ENCODE assay signal across 15 cellular contexts in genomic region chr13:26213982-26214381, GRCh38. TPM values are rescaled to one million over a fixed set of nuclear protein-coding genes. Genes with fewer than 3 reads are reported as not detected.
DNase-seq lines count a peak whose midpoint lies in the region; ATAC-seq, FAIRE-seq and TF ChIP-seq lines count a peak whose summit lies in the region.
"Had no signal": no experiment of that assay in that cellular context is flagged by ENCODE, and none has a peak within 500 bp of the region (broad histone marks: within the 10 kb centered on the region; RNA-seq: fewer than 3 reads in every experiment).

No MANE protein-coding gene starts in this region.

- H3K9ac ChIP-seq in HepG2 (ENCODE audit: insufficient read depth, low read depth, low read length): no peak overlapping the region
- H3K9ac ChIP-seq in H1 (replicated peaks in 1 of 4; ENCODE audit: extremely low read depth in 1 of 4, low read depth in 3 of 4, low read length in 3 of 4): no peak overlapping the region
- H3K9ac ChIP-seq: BLaER1 had no signal

- H3K27me3 Mint-ChIP-seq in T-helper 17 cell: no peaks in the 10 kb centered on the region
- H3K27me3 Mint-ChIP-seq: CD4-positive, alpha-beta memory T cell had no signal

- TF ChIP-seq CTCF in HepG2 (CRISPR knock-in tag; IDR thresholded peaks at IDR 0.05) (no peak), right lobe of liver (IDR thresholded peaks at IDR 0.05) (no peak), H1 (IDR thresholded peaks at IDR 0.05; ENCODE audit: control extremely low read depth in 1 of 3, insufficient read depth in 1 of 3, low read depth in 1 of 3, low read length in 3 of 3) (no peak), testis (IDR thresholded peaks at IDR 0.05) (no peak), lower lobe of right lung (IDR thresholded peaks at IDR 0.05) (no peak)

- no peak for ATAC-seq in HepG2
- no peak for ATAC-seq in right lobe of liver
- no peak for ATAC-seq in T-helper 17 cell
- ATAC-seq in lower lobe of right lung: no peak
- ATAC-seq in HG03097 (IDR thresholded peaks at IDR 0.05; ENCODE audit: low FRiP score, unreplicated experiment): no peak

- no peak overlapping the region for H3K4me3 Mint-ChIP-seq in T-helper 17 cell
- H3K4me3 Mint-ChIP-seq: CD14-positive monocyte; CD4-positive, alpha-beta memory T cell had no signal

- no TSS peak for BruUV-seq in HepG2 (replicated peaks; lab: Mats Ljungman, UMichigan)

- H3K36me3 ChIP-seq in HepG2 (replicated peaks in 1 of 2; ENCODE audit: control insufficient read depth in 1 of 2, insufficient read depth in 2 of 2, low read length in 2 of 2): peaks cover 10 to 45% of the 10 kb centered on the region in 2 experiments
- H3K36me3 ChIP-seq in right lobe of liver: peaks cover 7 to 75% (median 41%) of the 10 kb centered on the region in 4 donors
- H3K36me3 ChIP-seq in H1 (ENCODE audit: control insufficient read depth in 2 of 4, insufficient read depth in 4 of 4, low read length in 3 of 4): peaks cover 9 to 52% (median 32%) of the 10 kb centered on the region in 4 experiments
- H3K36me3 ChIP-seq in testis (ENCODE audit: low read depth, missing control alignments): no peaks in the 10 kb centered on the region
- peaks cover 96% of the 10 kb centered on the region for H3K36me3 ChIP-seq in lower lobe of right lung

- no peak overlapping the region for H2BK20ac ChIP-seq in H1 (ENCODE audit: low read length)

- POLR2A ChIA-PET in HepG2 (lab: Yijun Ruan, JAX): interaction anchor here (1.5 kb wide), 1 partner anchor 8 kb away, joined by 5 read pairs; the partner anchor contains the start of gene RNF6
- POLR2A ChIA-PET in H1 (lab: Charles Lee; ENCODE audit: partially characterized antibody): no interaction called here

- H3K18ac ChIP-seq in H1 (ENCODE audit: extremely low read depth, low read length): no peak overlapping the region

- no peak overlapping the region for H3K56ac ChIP-seq in H1 (replicated peaks; ENCODE audit: insufficient read length, low read depth, low read length)

- H3K14ac ChIP-seq in H1 (ENCODE audit: insufficient read length): no peak overlapping the region

- CTCF ChIA-PET in HepG2 (lab: Yijun Ruan, JAX; ENCODE audit: low intra/inter-chr PET ratio, low total read pairs) (no interaction called here), H1 (lab: Charles Lee; ENCODE audit: partially characterized antibody) (interaction anchor here (1.8 kb wide), 1 partner anchor 29 kb away, joined by 6 read pairs; no protein-coding TSS in a partner anchor)

- no peak overlapping the region for H2BK15ac ChIP-seq in H1 (ENCODE audit: low read length)

- no peaks in the 10 kb centered on the region for H3K23me2 ChIP-seq in H1 (ENCODE audit: low read depth, low read length)

- no peak overlapping the region for H4K91ac ChIP-seq in H1 (replicated peaks; ENCODE audit: insufficient read length, low read length)

- H3K36me3 Mint-ChIP-seq in T-helper 17 cell (ENCODE audit: low read depth): peaks cover 13% of the 10 kb centered on the region

- no peak for TF ChIP-seq RAD21 in HepG2 (CRISPR knock-in tag; IDR thresholded peaks at IDR 0.05)
- no peak for TF ChIP-seq RAD21 in H1 (IDR thresholded peaks at IDR 0.05 in 1 of 2, conservative IDR thresholded peaks at IDR 0.05 in 1 of 2; ENCODE audit: low read depth in 2 of 2, low read length in 2 of 2)

- H3K4me3 ChIP-seq in HepG2 (replicated peaks in 1 of 3; ENCODE audit: insufficient read depth in 1 of 3, low read depth in 2 of 3, low read length in 3 of 3) (no peak overlapping the region), right lobe of liver (no peak overlapping the region), H1 (ENCODE audit: extremely low read depth in 1 of 4, insufficient read depth in 2 of 4, low read depth in 3 of 4, low read length in 4 of 4) (no peak overlapping the region), testis (no peak overlapping the region), lower lobe of right lung (no peak overlapping the region)
- H3K4me3 ChIP-seq: BLaER1, HAP-1 had no signal

- H3K27me3 ChIP-seq in HepG2 (ENCODE audit: control insufficient read depth in 1 of 2, insufficient read depth in 2 of 2, low read length in 2 of 2) (no peaks in the 10 kb centered on the region), right lobe of liver (no peaks in the 10 kb centered on the region), H1 (replicated peaks in 1 of 4; ENCODE audit: control insufficient read depth in 3 of 4, extremely low read depth in 1 of 4, insufficient read depth in 3 of 4, low read length in 3 of 4) (no peaks in the 10 kb centered on the region), testis (no peaks in the 10 kb centered on the region), lower lobe of right lung (ENCODE audit: low read depth) (no peaks in the 10 kb centered on the region)
- H3K27me3 ChIP-seq: BLaER1 had no signal

- in situ Hi-C loops in HepG2 (cut with HindIII; ENCODE audit: extremely low pct_ligation_motif_present, low pct_unique_long_range_greater_than_20kb): no loop called here

- TF ChIP-seq EP300 in HepG2 (IDR thresholded peaks at IDR 0.05; ENCODE audit: low read depth in 2 of 2, low read length in 2 of 2): no peak
- TF ChIP-seq EP300 in HepG2 (CRISPR knock-in tag; IDR thresholded peaks at IDR 0.05; ENCODE audit: borderline replicate concordance): no peak
- TF ChIP-seq EP300 in H1 (IDR thresholded peaks at IDR 0.05; ENCODE audit: borderline replicate concordance in 1 of 2, low read depth in 2 of 2, low read length in 2 of 2): no peak

- peaks cover 18% of the 10 kb centered on the region for H3K4me1 Mint-ChIP-seq in T-helper 17 cell
- H3K4me1 Mint-ChIP-seq: CD14-positive monocyte had no signal

- H4K8ac ChIP-seq in H1 (ENCODE audit: extremely low read depth, insufficient read depth, low read length): no peak overlapping the region; the same call in 1 of the 2 replicates

- intact Hi-C loops in HepG2 (cut with micrococcal nuclease; ENCODE audit: unreplicated experiment): no loop called here
- intact Hi-C loops in right lobe of liver (cut with DNase I): no loop called here
- intact Hi-C loops in testis (cut with DNase I; ENCODE audit: low total_unique reads): no loop called here
- intact Hi-C loops in lower lobe of right lung (cut with DNase I): no loop called here

- H3K4ac ChIP-seq in H1 (replicated peaks; ENCODE audit: insufficient read length, low read depth, low read length): no peak overlapping the region

- no peak overlapping the region for H3K23ac ChIP-seq in H1 (ENCODE audit: insufficient read length)

- H2BK120ac ChIP-seq in H1 (replicated peaks; ENCODE audit: low read depth, low read length): no peak overlapping the region

- H2AFZ ChIP-seq in HepG2 (ENCODE audit: low read length): no peak overlapping the region
- H2AFZ ChIP-seq in H1 (ENCODE audit: low read length): no peak overlapping the region

- H3K27ac Mint-ChIP-seq in T-helper 17 cell: peak overlapping the region; percentile 51
- H3K27ac Mint-ChIP-seq: CD14-positive monocyte had no signal

- 100% methylated on average over 6 of the region's 6 CpGs for WGBS in HepG2 (ENCODE audit: low lambda C conversion rate)
- WGBS in right lobe of liver (ENCODE audit: insufficient coverage, low coverage, low lambda C conversion rate, missing lambda C conversion rate): 92% methylated on average over 6 of the region's 6 CpGs
- 91% methylated on average over 6 of the region's 6 CpGs; no CpG with 5 or more reads in 1 of the 2 experiments for WGBS in H1 (ENCODE audit: extremely low coverage in 1 of 2, insufficient coverage in 1 of 2, insufficient read length in 1 of 2, insufficient replicate concordance in 2 of 2, low coverage in 1 of 2, low lambda C conversion rate in 2 of 2, missing lambda C conversion rate in 1 of 2), 2 experiments
- 94 to 98% methylated on average over 6 of the region's 6 CpGs for WGBS in testis, 2 donors

- DNase-seq in HepG2 (ENCODE audit: low spot score): no peak
- no peak for DNase-seq in right lobe of liver
- DNase-seq in T-helper 17 cell: no peak
- no peak for DNase-seq in H1 (ENCODE audit: low read depth in 1 of 2, low spot score in 2 of 2)
- DNase-seq in testis: no peak
- no peak for DNase-seq in lower lobe of right lung
- DNase-seq: 8988T; CD4-positive, alpha-beta memory T cell; DMS153; DMS79; GDM1 had no signal

- H3K4me1 ChIP-seq in HepG2 (ENCODE audit: insufficient read depth, low read length): no peaks in the 10 kb centered on the region
- H3K4me1 ChIP-seq in right lobe of liver: no peaks in the 10 kb centered on the region
- H3K4me1 ChIP-seq in H1 (replicated peaks in 1 of 4; ENCODE audit: control insufficient read depth in 3 of 4, insufficient read depth in 4 of 4, low read length in 3 of 4): no peaks in the 10 kb centered on the region
- H3K4me1 ChIP-seq in testis: no peaks in the 10 kb centered on the region
- no peaks in the 10 kb centered on the region for H3K4me1 ChIP-seq in lower lobe of right lung
- H3K4me1 ChIP-seq: BLaER1, HAP-1 had no signal

- H3K4me2 ChIP-seq in HepG2 (ENCODE audit: low read depth, low read length) (no peak overlapping the region), H1 (ENCODE audit: insufficient read depth in 1 of 2, low read depth in 2 of 2, low read length in 2 of 2) (no peak overlapping the region)
- H3K4me2 ChIP-seq: BLaER1 had no signal

- no peak overlapping the region for H2BK12ac ChIP-seq in H1 (ENCODE audit: low read depth, low read length)

- no peaks in the 10 kb centered on the region for H3K79me2 ChIP-seq in HepG2 (ENCODE audit: insufficient read depth, low read length)
- H3K79me2 ChIP-seq in H1 (ENCODE audit: control insufficient read depth in 1 of 2, insufficient read depth in 2 of 2, low read length in 2 of 2): no peaks in the 10 kb centered on the region

- H4K20me1 ChIP-seq in HepG2 (ENCODE audit: insufficient read depth, low read length) (no peaks in the 10 kb centered on the region), H1 (replicated peaks in 1 of 2; ENCODE audit: control insufficient read depth in 1 of 2, insufficient read depth in 2 of 2, low read length in 2 of 2) (no peaks in the 10 kb centered on the region)

- H4K5ac ChIP-seq in H1 (ENCODE audit: insufficient read length, low read depth, low read length): no peak overlapping the region

- H2AK5ac ChIP-seq in H1 (ENCODE audit: low read depth, low read length): no peak overlapping the region

- H3K9me3 ChIP-seq in HepG2 (ENCODE audit: low read length) (no peaks in the 10 kb centered on the region), right lobe of liver (no peaks in the 10 kb centered on the region), T-helper 17 cell (ENCODE audit: control insufficient read depth, low read length, poor library complexity, severe bottlenecking) (no peaks in the 10 kb centered on the region), H1 (ENCODE audit: insufficient read depth in 2 of 2, low read depth in 1 of 2, low read length in 1 of 2) (no peaks in the 10 kb centered on the region), testis (no peaks in the 10 kb centered on the region), lower lobe of right lung (no peaks in the 10 kb centered on the region)
- H3K9me3 ChIP-seq: BLaER1, HAP-1 had no signal

- FAIRE-seq in HepG2 (lab: Jason Lieb, UNC) (no peak), H1 (lab: Jason Lieb, UNC) (no peak)

- no peaks in the 10 kb centered on the region for H3K79me1 ChIP-seq in H1 (ENCODE audit: low read depth, low read length)

- H3K27ac ChIP-seq in HepG2 (ENCODE audit: extremely low read length, insufficient read depth, low read length) (no peak overlapping the region), right lobe of liver (no peak overlapping the region), H1 (ENCODE audit: low read depth, low read length) (no peak overlapping the region), testis (no peak overlapping the region), lower lobe of right lung (no peak overlapping the region)
- H3K27ac ChIP-seq: BLaER1 had no signal

- H2BK5ac ChIP-seq in H1 (ENCODE audit: low read depth, low read length): no peak overlapping the region

- TF ChIP-seq POLR2A in HepG2 (IDR thresholded peaks at IDR 0.05; ENCODE audit: insufficient read depth in 1 of 2, low read depth in 2 of 2, low read length in 2 of 2) (0 out of 4 replicates have a peak, but pooled peaks of 1 of the 2 experiments have one; percentile 29), right lobe of liver (IDR thresholded peaks at IDR 0.05) (no peak), H1 (IDR thresholded peaks at IDR 0.05; ENCODE audit: control extremely low read depth in 1 of 2, low read depth in 2 of 2, low read length in 2 of 2) (no peak), testis (IDR thresholded peaks at IDR 0.05) (no peak)

RNA-seq across cellular contexts. Expression of gene RNF6, which starts 8.1 kb away (rescaled TPM):
- total RNA-seq in HepG2 (2016; rRNA removed; fragmentation: Illumina TruSeq; extraction: Trizol) (36.8 and 57.0 TPM in 2 replicates), right lobe of liver (10 to 100 TPM in 5 of 6 experiments, 1 to 10 TPM in 1; 8.2 to 17.3 (median 11.3) TPM), T-helper 17 cell (10 to 100 TPM; 39.1 to 44.3 TPM), testis (10 to 100 TPM; 34.7 to 38.4 TPM), lower lobe of right lung (29.3 TPM)
- total RNA-seq in HepG2 (2016; cell fraction: cytosol; rRNA removed; fragmentation: Illumina TruSeq; extraction: Trizol; ENCODE audit: low read depth): 3.7 and 5.1 TPM in 2 replicates
- 36.4 and 55.9 TPM in 2 replicates for total RNA-seq in HepG2 (2016; cell fraction: insoluble cytoplasmic fraction; rRNA removed; fragmentation: Illumina TruSeq; extraction: Trizol)
- 17.4 and 17.7 TPM in 2 replicates for total RNA-seq in HepG2 (2016; cell fraction: membrane; rRNA removed; fragmentation: Illumina TruSeq; extraction: Trizol)
- total RNA-seq in HepG2 (2016; cell fraction: nucleus; rRNA removed; fragmentation: Illumina TruSeq; extraction: Trizol): 20.6 and 28.2 TPM in 2 replicates
- polyA plus RNA-seq in HepG2 (2011; rRNA removed) (11.2 and 14.6 TPM in 2 replicates), H1 (2011; rRNA removed) (3.1 and 4.0 TPM in 2 replicates), testis (ENCODE audit: insufficient read depth, low read depth, low replicate concordance) (42.8 TPM)
- 6.3 and 9.5 TPM in 2 replicates for polyA plus RNA-seq in HepG2 (2011; cell fraction: cytosol; rRNA removed)
- polyA plus RNA-seq in HepG2 (2011; cell fraction: nucleus; rRNA removed): 9.8 and 10.1 TPM in 2 replicates
- 13.6 and 16.9 TPM in 2 replicates for polyA plus RNA-seq in HepG2 (2012)
- 1.6 and 2.4 TPM in 2 replicates for polyA plus RNA-seq in HepG2 (2016; cell fraction: cytosol; fragmentation: Illumina TruSeq; extraction: Trizol; ENCODE audit: low read depth)
- 38.4 and 39.3 TPM in 2 replicates for polyA plus RNA-seq in HepG2 (2016; cell fraction: insoluble cytoplasmic fraction; fragmentation: Illumina TruSeq; extraction: Trizol; ENCODE audit: low read depth)
- polyA plus RNA-seq in HepG2 (2016; cell fraction: membrane; fragmentation: Illumina TruSeq; extraction: Trizol; ENCODE audit: low read depth): 6.1 and 6.2 TPM in 2 replicates
- polyA plus RNA-seq in HepG2 (2016; cell fraction: nucleus; fragmentation: Illumina TruSeq; extraction: Trizol; ENCODE audit: insufficient read depth, low read depth): 22.4 and 23.7 TPM in 2 replicates
- polyA minus RNA-seq in HepG2 (2011; rRNA and poly(A)+ RNA removed; ENCODE audit: low replicate concordance): 18.3 and 22.6 TPM in 2 replicates
- polyA minus RNA-seq in HepG2 (2011; cell fraction: cytosol; rRNA and poly(A)+ RNA removed): 13.7 and 16.2 TPM in 2 replicates
- polyA minus RNA-seq in HepG2 (2011; cell fraction: nucleus; rRNA and poly(A)+ RNA removed): 27.4 and 33.7 TPM in 2 replicates
- 13.8 and 15.0 TPM in 2 replicates for total RNA-seq in H1 (2021; fragmentation: NEBNext Ultra II Directional; extraction: Animal tissue kit (Norgen Biotek cat#: 25700))
- polyA plus RNA-seq in H1 (2011; cell fraction: cytosol; rRNA removed): 5.1 TPM
- 4.7 TPM for polyA plus RNA-seq in H1 (2011; cell fraction: nucleus; rRNA removed)
- 6.7 to 8.2 TPM (median 7.4 TPM) in 4 replicates for polyA plus RNA-seq in H1 (2012, experiment 1 of 2)
- polyA plus RNA-seq in H1 (2012, experiment 2 of 2): 0.37 TPM
- 8.9 TPM for polyA plus RNA-seq in H1 (2013, experiment 1 of 2)
- 9.2 TPM for polyA plus RNA-seq in H1 (2013, experiment 2 of 2)
- polyA minus RNA-seq in H1 (2011; rRNA and poly(A)+ RNA removed): 12.4 and 20.0 TPM in 2 replicates
- polyA minus RNA-seq in H1 (2011; cell fraction: cytosol; rRNA and poly(A)+ RNA removed): 8.1 TPM
- 36.3 TPM for polyA minus RNA-seq in H1 (2011; cell fraction: nucleus; rRNA and poly(A)+ RNA removed)

RNA-seq across cellular contexts. Expression of gene CDK8, which starts 39.9 kb away (rescaled TPM):
- 16.4 and 21.3 TPM in 2 replicates for total RNA-seq in HepG2 (2016; rRNA removed; fragmentation: Illumina TruSeq; extraction: Trizol)
- 9.4 and 10.8 TPM in 2 replicates for total RNA-seq in HepG2 (2016; cell fraction: cytosol; rRNA removed; fragmentation: Illumina TruSeq; extraction: Trizol; ENCODE audit: low read depth)
- total RNA-seq in HepG2 (2016; cell fraction: insoluble cytoplasmic fraction; rRNA removed; fragmentation: Illumina TruSeq; extraction: Trizol): 16.5 and 18.1 TPM in 2 replicates
- total RNA-seq in HepG2 (2016; cell fraction: membrane; rRNA removed; fragmentation: Illumina TruSeq; extraction: Trizol): 14.5 and 14.6 TPM in 2 replicates
- 13.3 and 15.7 TPM in 2 replicates for total RNA-seq in HepG2 (2016; cell fraction: nucleus; rRNA removed; fragmentation: Illumina TruSeq; extraction: Trizol)
- 13.7 and 15.8 TPM in 2 replicates for polyA plus RNA-seq in HepG2 (2011; rRNA removed)
- 8.6 and 11.8 TPM in 2 replicates for polyA plus RNA-seq in HepG2 (2011; cell fraction: cytosol; rRNA removed)
- polyA plus RNA-seq in HepG2 (2011; cell fraction: nucleus; rRNA removed): 14.0 TPM in 2 replicates
- polyA plus RNA-seq in HepG2 (2012): 11.1 and 13.6 TPM in 2 replicates
- 1.7 and 1.8 TPM in 2 replicates for polyA plus RNA-seq in HepG2 (2016; cell fraction: cytosol; fragmentation: Illumina TruSeq; extraction: Trizol; ENCODE audit: low read depth)
- 17.6 and 18.5 TPM in 2 replicates for polyA plus RNA-seq in HepG2 (2016; cell fraction: insoluble cytoplasmic fraction; fragmentation: Illumina TruSeq; extraction: Trizol; ENCODE audit: low read depth)
- polyA plus RNA-seq in HepG2 (2016; cell fraction: membrane; fragmentation: Illumina TruSeq; extraction: Trizol; ENCODE audit: low read depth): 6.1 and 6.3 TPM in 2 replicates
- polyA plus RNA-seq in HepG2 (2016; cell fraction: nucleus; fragmentation: Illumina TruSeq; extraction: Trizol; ENCODE audit: insufficient read depth, low read depth): 23.1 and 24.6 TPM in 2 replicates
- polyA minus RNA-seq in HepG2 (2011; rRNA and poly(A)+ RNA removed; ENCODE audit: low replicate concordance): 21.3 and 22.8 TPM in 2 replicates
- 11.7 and 12.0 TPM in 2 replicates for polyA minus RNA-seq in HepG2 (2011; cell fraction: cytosol; rRNA and poly(A)+ RNA removed)
- polyA minus RNA-seq in HepG2 (2011; cell fraction: nucleus; rRNA and poly(A)+ RNA removed): 14.9 and 15.5 TPM in 2 replicates
- total RNA-seq in right lobe of liver: 10 to 100 TPM in 1 of 6 experiments, 1 to 10 TPM in 5; 6.2 to 10.5 (median 7.7) TPM
- 10 to 100 TPM in 1 of 2 donors, 1 to 10 TPM in 1; 9.1 to 11.3 TPM for total RNA-seq in T-helper 17 cell
- 22.1 and 23.7 TPM in 2 replicates for total RNA-seq in H1 (2021; fragmentation: NEBNext Ultra II Directional; extraction: Animal tissue kit (Norgen Biotek cat#: 25700))
- polyA plus RNA-seq in H1 (2011; rRNA removed): 14.1 and 25.6 TPM in 2 replicates
- 22.6 TPM for polyA plus RNA-seq in H1 (2011; cell fraction: cytosol; rRNA removed)
- polyA plus RNA-seq in H1 (2011; cell fraction: nucleus; rRNA removed): 20.3 TPM
- 16.3 to 18.6 TPM (median 18.0 TPM) in 4 replicates for polyA plus RNA-seq in H1 (2012, experiment 1 of 2)
- polyA plus RNA-seq in H1 (2012, experiment 2 of 2): 3.3 TPM
- 22.8 TPM for polyA plus RNA-seq in H1 (2013, experiment 1 of 2)
- 20.2 TPM for polyA plus RNA-seq in H1 (2013, experiment 2 of 2)
- polyA minus RNA-seq in H1 (2011; rRNA and poly(A)+ RNA removed): 41.1 and 43.9 TPM in 2 replicates
- polyA minus RNA-seq in H1 (2011; cell fraction: cytosol; rRNA and poly(A)+ RNA removed): 16.9 TPM
- 23.4 TPM for polyA minus RNA-seq in H1 (2011; cell fraction: nucleus; rRNA and poly(A)+ RNA removed)
- 10 to 100 TPM; 16.5 to 31.7 TPM for total RNA-seq in testis
- polyA plus RNA-seq in testis (ENCODE audit: insufficient read depth, low read depth, low replicate concordance): 27.1 TPM
- total RNA-seq in lower lobe of right lung: 10.3 TPM

Comparison
In these comparisons a context has a peak if more than half of its experiments do, and no peak if none do; other contexts are left out.
1. Of the 41 proteins assayed by ChIP-seq in both HepG2 and H1: peak only in HepG2: none; only in H1: none; in both: CEBPB; in neither: 39; mixed calls (peak in some experiments, not most) for 1.